In the genomic region with DNA sequence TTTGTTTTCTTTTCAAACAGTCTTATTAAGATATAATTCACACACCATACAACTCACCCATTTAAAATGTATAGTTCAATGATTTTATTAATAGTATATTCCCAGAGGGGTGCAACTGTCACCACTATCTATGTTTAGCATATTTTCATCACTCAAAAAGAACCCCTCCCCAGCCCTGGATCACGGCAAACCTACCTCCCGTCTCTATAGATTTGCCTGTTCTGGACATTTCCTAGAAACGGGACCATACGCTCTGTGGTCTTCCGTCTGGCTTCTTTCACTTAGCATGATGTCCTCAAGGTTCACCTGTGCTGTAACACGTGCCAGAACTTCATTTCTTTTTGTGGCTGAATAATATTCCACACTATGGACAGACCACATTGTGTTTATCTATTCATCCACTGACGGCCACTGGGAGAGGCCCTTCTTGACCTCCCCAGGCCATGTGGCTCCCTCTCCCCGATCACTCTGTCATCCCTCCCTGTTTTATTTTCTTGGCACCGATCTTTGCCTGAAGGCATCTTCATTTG, we compare ENCODE assay signal across 9 cellular contexts. TPM values are rescaled to one million over a fixed set of nuclear protein-coding genes. Genes with fewer than 3 reads are reported as not detected.
DNase-seq lines count a peak whose midpoint lies in the region; ATAC-seq and TF ChIP-seq lines count a peak whose summit lies in the region.
"Had no signal": no experiment of that assay in that cellular context is flagged by ENCODE, and none has a peak within 500 bp of the region (broad histone marks: within the 10 kb centered on the region; RNA-seq: fewer than 3 reads in every experiment).

No MANE protein-coding gene starts in this region.

- no peak for TF ChIP-seq CTCF in chondrocyte (IDR thresholded peaks at IDR 0.05)
- TF ChIP-seq CTCF in neutrophil (IDR thresholded peaks at IDR 0.05) = no peak

- peaks cover 56% of the 10 kb centered on the region for H3K4me1 ChIP-seq in CD4-positive, CD25-positive, alpha-beta regulatory T cell (ENCODE audit: control insufficient read depth, insufficient read depth, low read length, poor library complexity, severe bottlenecking)
- peaks cover 48 to 54% of the 10 kb centered on the region in 2 experiments for H3K4me1 ChIP-seq in neutrophil (ENCODE audit: control insufficient read depth in 1 of 2, insufficient read depth in 1 of 2, low read depth in 1 of 2, low read length in 1 of 2)

- H3K4me1 Mint-ChIP-seq in CD4-positive, CD25-positive, alpha-beta regulatory T cell = peaks cover 18 to 47% (median 30%) of the 10 kb centered on the region in 4 donors
- H3K4me1 Mint-ChIP-seq in IgD-negative memory B cell (peaks cover 44 to 56% (median 52%) of the 10 kb centered on the region in 3 donors), chondrocyte (ENCODE audit: low read depth) (peaks cover 71% of the 10 kb centered on the region)

- peak overlapping the region; percentile 88 to 98 (median 94) for H3K4me3 Mint-ChIP-seq in CD4-positive, CD25-positive, alpha-beta regulatory T cell
- peak overlapping the region; percentile 86 to 96 (median 92) for H3K4me3 Mint-ChIP-seq in IgD-negative memory B cell
- peak overlapping the region; percentile 46 for H3K4me3 Mint-ChIP-seq in chondrocyte (ENCODE audit: unreplicated experiment)

- DNase-seq in CD4-positive, CD25-positive, alpha-beta regulatory T cell = no peak
- DNase-seq in chondrocyte (ENCODE audit: low spot score) = peak; percentile 1
- no peak for DNase-seq in NCI-H1092 (lab: John Stamatoyannopoulos, UW)
- DNase-seq in stimulated activated CD4-positive, alpha-beta T cell treated with anti-CD3 and anti-CD28 coated beads, Interleukin-15, amount 100 ng/mL, for 24 hours = no peak
- no peak for DNase-seq in NCI-H2081 (lab: John Stamatoyannopoulos, UW)
- DNase-seq: NCI-H1105 had no signal

- H3K36me3 ChIP-seq in CD4-positive, CD25-positive, alpha-beta regulatory T cell (ENCODE audit: control insufficient read depth, insufficient read depth, low read length) = no peaks in the 10 kb centered on the region
- H3K36me3 ChIP-seq in neutrophil = peaks cover 10% of the 10 kb centered on the region

- H3K4me3 ChIP-seq in CD4-positive, CD25-positive, alpha-beta regulatory T cell (ENCODE audit: low read depth, low read length) = peak overlapping the region; percentile 90
- H3K4me3 ChIP-seq in neutrophil (ENCODE audit: low read depth in 1 of 2, low read length in 1 of 2) = peak overlapping the region; percentile 88 to 94

- peak overlapping the region; percentile 96 for H3K27ac ChIP-seq in CD4-positive, CD25-positive, alpha-beta regulatory T cell (ENCODE audit: insufficient read depth, low read length, poor library complexity, severe bottlenecking)
- H3K27ac ChIP-seq in neutrophil = peak overlapping the region; percentile 98

- no peak for ATAC-seq in CD4-positive, CD25-positive, alpha-beta regulatory T cell (ENCODE audit: low read depth in 2 of 2)
- no peak for ATAC-seq in GM18502 (IDR thresholded peaks at IDR 0.05; ENCODE audit: poor library complexity, unreplicated experiment)

- H3K27me3 ChIP-seq in CD4-positive, CD25-positive, alpha-beta regulatory T cell (ENCODE audit: control insufficient read depth, insufficient read depth, low read length) = no peaks in the 10 kb centered on the region
- no peaks in the 10 kb centered on the region for H3K27me3 ChIP-seq in neutrophil

- no peaks in the 10 kb centered on the region for H3K27me3 Mint-ChIP-seq in CD4-positive, CD25-positive, alpha-beta regulatory T cell
- H3K27me3 Mint-ChIP-seq in IgD-negative memory B cell (no peaks in the 10 kb centered on the region), chondrocyte (ENCODE audit: low read depth) (no peaks in the 10 kb centered on the region)

- H3K9me3 Mint-ChIP-seq in CD4-positive, CD25-positive, alpha-beta regulatory T cell = no peaks in the 10 kb centered on the region
- H3K9me3 Mint-ChIP-seq in IgD-negative memory B cell = peaks cover 0 to under 1% (median 0%) of the 10 kb centered on the region in 3 donors
- H3K9me3 Mint-ChIP-seq in chondrocyte (ENCODE audit: low read depth) = no peaks in the 10 kb centered on the region

- H3K9me3 ChIP-seq in CD4-positive, CD25-positive, alpha-beta regulatory T cell (ENCODE audit: control insufficient read depth in 2 of 2, low read length in 2 of 2) = no peaks in the 10 kb centered on the region
- no peaks in the 10 kb centered on the region for H3K9me3 ChIP-seq in neutrophil

- peaks cover 10% of the 10 kb centered on the region for H3K36me3 Mint-ChIP-seq in CD4-positive, CD25-positive, alpha-beta regulatory T cell
- H3K36me3 Mint-ChIP-seq in IgD-negative memory B cell (peaks cover 6% of the 10 kb centered on the region), chondrocyte (ENCODE audit: low read depth) (no peaks in the 10 kb centered on the region)

- peak overlapping the region; percentile 97 to 100 (median 100) for H3K27ac Mint-ChIP-seq in CD4-positive, CD25-positive, alpha-beta regulatory T cell
- H3K27ac Mint-ChIP-seq in IgD-negative memory B cell (peak overlapping the region; percentile 96 to 99 (median 98)), chondrocyte (ENCODE audit: unreplicated experiment) (peak overlapping the region; percentile 83)

RNA-seq across cellular contexts. Expression of a gene that starts 56.4 kb away (rescaled TPM):
- 131 TPM for total RNA-seq in CD4-positive, CD25-positive, alpha-beta regulatory T cell
- polyA plus RNA-seq in CD4-positive, CD25-positive, alpha-beta regulatory T cell = 10 to 100 TPM; 17.7 to 23.7 (median 21.0) TPM
- polyA plus RNA-seq in IgD-negative memory B cell = 52.5 TPM
- total RNA-seq in chondrocyte = 37.2 to 43.3 TPM (median 38.2 TPM) in 3 replicates
